In genomic region chr2:216283038-216283900, GRCh38 we compare ENCODE assay signal across 8 cellular contexts.
DNase-seq lines count a peak whose midpoint lies in the region; ATAC-seq, FAIRE-seq and TF ChIP-seq lines count a peak whose summit lies in the region.

No MANE protein-coding gene starts in this region.

- FAIRE-seq in urothelium cell line (lab: Jason Lieb, UNC), result no peak

- no peak overlapping the region for H3K27ac ChIP-seq in DND-41 (ENCODE audit: low read length)
- no peak overlapping the region for H3K27ac ChIP-seq in Panc1 (ENCODE audit: low read length)
- H3K27ac ChIP-seq in suprapubic skin, result no peak overlapping the region

- in situ Hi-C loops in Panc1 (cut with HindIII; ENCODE audit: low pct_unique_long_range_greater_than_20kb, low sequenced_read_pairs), result no loop called here

- POLR2A ChIA-PET in Panc1 (lab: Charles Lee), result no interaction called here

- TF ChIP-seq EP300 in suprapubic skin (IDR thresholded peaks at IDR 0.05), result no peak

- DNase-seq in DND-41, result peak; percentile 42
- DNase-seq in Panc1 (ENCODE audit: low read depth, low spot score), result peak; percentile 8
- peak; percentile 90 for DNase-seq in iPS-NIHi7 (ENCODE audit: extremely low spot score)
- no peak for DNase-seq in suprapubic skin (ENCODE audit: low spot score in 2 of 2)
- no peak for DNase-seq in NCI-H1417 (lab: John Stamatoyannopoulos, UW)
- no peak for DNase-seq in NCI-H1105 treated with DMSO at 0.1 percent for 48 hours (lab: John Stamatoyannopoulos, UW)
- no peak for DNase-seq in urothelium cell line (ENCODE audit: low spot score)

- H4K20me1 ChIP-seq in DND-41 (ENCODE audit: insufficient read depth, low read length), result no peaks in the 10 kb centered on the region

- TF ChIP-seq CTCF in DND-41 (IDR thresholded peaks at IDR 0.05; ENCODE audit: borderline replicate concordance, extremely low read depth, low read length, poor library complexity, severe bottlenecking) (peak; percentile 62), Panc1 (IDR thresholded peaks at IDR 0.05) (peak; percentile 66), suprapubic skin (IDR thresholded peaks at IDR 0.05) (no peak)

- no peak overlapping the region for H3K9ac ChIP-seq in DND-41 (ENCODE audit: low read depth, low read length)

- TF ChIP-seq POLR2A in suprapubic skin (IDR thresholded peaks at IDR 0.05), result no peak

- no peaks in the 10 kb centered on the region for H3K79me2 ChIP-seq in DND-41 (ENCODE audit: insufficient read depth, low read length)

- no peak overlapping the region for H3K4me2 ChIP-seq in DND-41 (ENCODE audit: insufficient read depth, low read length)

- H3K4me1 ChIP-seq in DND-41 (ENCODE audit: insufficient read depth, low read length) (no peaks in the 10 kb centered on the region), Panc1 (ENCODE audit: control insufficient read depth, insufficient read depth, low read length) (no peaks in the 10 kb centered on the region), suprapubic skin (peaks cover 17% of the 10 kb centered on the region)

- no peak overlapping the region for H2AFZ ChIP-seq in DND-41 (ENCODE audit: low read depth, low read length)

- H3K4me3 ChIP-seq in DND-41 (ENCODE audit: low read depth in 1 of 2, low read length in 2 of 2) (no peak overlapping the region), Panc1 (ENCODE audit: low read depth in 2 of 2, low read length in 2 of 2) (no peak overlapping the region), suprapubic skin (no peak overlapping the region)

- H3K27me3 ChIP-seq in DND-41 (ENCODE audit: insufficient read depth, low read length, poor library complexity) (peaks cover 2% of the 10 kb centered on the region), Panc1 (ENCODE audit: control insufficient read depth, insufficient read depth, low read length) (no peaks in the 10 kb centered on the region), suprapubic skin (peaks cover 6% of the 10 kb centered on the region)

- ATAC-seq in DND-41 (ENCODE audit: insufficient read depth, low read depth), result peak; percentile 78
- peak; percentile 75 for ATAC-seq in GM21619 (IDR thresholded peaks at IDR 0.05; ENCODE audit: unreplicated experiment)
- peak; percentile 58; the same call in 1 of the 2 replicates for ATAC-seq in Panc1

- intact Hi-C loops in Panc1 (cut with micrococcal nuclease; ENCODE audit: unreplicated experiment), result no loop called here

- no TSS peak for BruUV-seq in Panc1 (replicated peaks; lab: Mats Ljungman, UMichigan)

- WGBS in suprapubic skin, result 91% methylated on average over 11 of the region's 12 CpGs

- H3K9me3 ChIP-seq in DND-41 (ENCODE audit: insufficient read depth, low read length, severe bottlenecking), result no peaks in the 10 kb centered on the region
- H3K9me3 ChIP-seq in Panc1 (ENCODE audit: control insufficient read depth, insufficient read depth, low read depth, low read length), result no peaks in the 10 kb centered on the region
- H3K9me3 ChIP-seq in suprapubic skin, result no peaks in the 10 kb centered on the region

- CTCF ChIA-PET in Panc1 (lab: Charles Lee), result interaction anchor here (0.7 to 0.9 kb wide), 2 partner anchors 20 to 96 kb away, joined by 3 to 7 read pairs; no protein-coding TSS in a partner anchor

- no peaks in the 10 kb centered on the region for H3K36me3 ChIP-seq in DND-41 (ENCODE audit: insufficient read depth, low read length)
- no peaks in the 10 kb centered on the region for H3K36me3 ChIP-seq in Panc1 (ENCODE audit: control insufficient read depth, insufficient read depth, low read length)
- no peaks in the 10 kb centered on the region for H3K36me3 ChIP-seq in suprapubic skin

Comparison
In these comparisons a context has a peak if more than half of its experiments do, and no peak if none do; other contexts are left out.
1. DNase-seq: peak in DND-41 (single experiment), Panc1 (single experiment) and iPS-NIHi7 (single experiment); none in suprapubic skin (0 of 2), NCI-H1417 (0 of 3), NCI-H1105 treated with DMSO at 0.1 percent for 48 hours (single experiment) and urothelium cell line (single experiment).
2. CTCF ChIP-seq: peak in DND-41 (single experiment) and Panc1 (single experiment); none in suprapubic skin (0 of 2).
3. Peak in every context shown above with its lines, with median percentiles within 50 percentile points of each other: ATAC-seq.